In genomic region chr21:38989745-38990423, GRCh38 we compare ENCODE assay signal across 8 cellular contexts.
DNase-seq lines count a peak whose midpoint lies in the region; ATAC-seq and TF ChIP-seq lines count a peak whose summit lies in the region.

No MANE protein-coding gene starts in this region.

- no peaks in the 10 kb centered on the region for H3K36me3 ChIP-seq in Peyer's patch

- no peaks in the 10 kb centered on the region for H3K27me3 ChIP-seq in Peyer's patch

- intact Hi-C loops in lower leg skin (cut with DNase I; ENCODE audit: low total_unique reads), result no loop called here

- TF ChIP-seq POLR2A in Peyer's patch (IDR thresholded peaks at IDR 0.05) (no peak), lower leg skin (IDR thresholded peaks at IDR 0.05) (no peak)

- TF ChIP-seq CTCF in Peyer's patch (IDR thresholded peaks at IDR 0.05) (no peak), fibroblast of the aortic adventitia (IDR thresholded peaks at IDR 0.05; ENCODE audit: insufficient read depth, low read length) (no peak), lower leg skin (IDR thresholded peaks at IDR 0.05) (no peak)

- peak; percentile 92 for DNase-seq in H4 (ENCODE audit: low spot score)
- DNase-seq in Peyer's patch, result no peak
- peak; percentile 92 for DNase-seq in fibroblast of the aortic adventitia (ENCODE audit: low read depth)
- peak; percentile 71 for DNase-seq in retina
- DNase-seq in cerebellar nuclear complex (lab: John Stamatoyannopoulos, UW), result no peak
- DNase-seq in lower leg skin (ENCODE audit: low spot score in 2 of 2), result no peak

- no peaks in the 10 kb centered on the region for H3K9me3 ChIP-seq in Peyer's patch

- ATAC-seq in GM18520 (IDR thresholded peaks at IDR 0.05; ENCODE audit: unreplicated experiment) (no peak), HG02588 (IDR thresholded peaks at IDR 0.05; ENCODE audit: unreplicated experiment) (no peak)

- H3K27ac ChIP-seq in Peyer's patch, result peak overlapping the region in 3 of 4 donors; percentile 38 to 62 (median 60)

- H3K4me3 ChIP-seq in Peyer's patch, result no peak overlapping the region
- H3K4me3 ChIP-seq in fibroblast of the aortic adventitia (ENCODE audit: low read depth, low read length), result no peak overlapping the region
- H3K4me3 ChIP-seq in lower leg skin (ENCODE audit: low read depth, poor library complexity, severe bottlenecking), result no peak overlapping the region

- WGBS in lower leg skin, 2 donors, result 19 to 23% methylated on average over 17 of the region's 17 CpGs

- peaks cover 0 to 32% (median 0%) of the 10 kb centered on the region in 4 donors for H3K4me1 ChIP-seq in Peyer's patch

Comparison
In these comparisons a context has a peak if more than half of its experiments do, and no peak if none do; other contexts are left out.
1. DNase-seq: peak in H4 (single experiment), fibroblast of the aortic adventitia (single experiment) and retina (single experiment); none in Peyer's patch (0 of 3), cerebellar nuclear complex (0 of 2) and lower leg skin (0 of 2).